Comparison of ENCODE assay signal across 1 cellular context in genomic region chr5:56278267-56278826, GRCh38.
TF ChIP-seq lines count a peak whose summit lies in the region.

No MANE protein-coding gene starts in this region.

TF ChIP-seq in GM23338, 12 proteins besides CTCF, POLR2A, EP300 and RAD21 (continued from another document):
- TF ChIP-seq ZNF462 (CRISPR knock-in tag; IDR thresholded peaks at IDR 0.05), result no peak
- TF ChIP-seq POLR2AphosphoS5 (IDR thresholded peaks at IDR 0.05; ENCODE audit: low read depth), result no peak
- no peak for TF ChIP-seq NANOG (IDR thresholded peaks at IDR 0.05; ENCODE audit: borderline replicate concordance)
- no peak for TF ChIP-seq EZH2 (IDR thresholded peaks at IDR 0.05; ENCODE audit: low read depth, unreplicated experiment)
- no peak for TF ChIP-seq STAT1 (IDR thresholded peaks at IDR 0.05; ENCODE audit: unreplicated experiment)
TF ChIP-seq in GM23338: peak in this region for 0.
